10 cellular contexts compared by ENCODE assay signal in the genomic region with DNA sequence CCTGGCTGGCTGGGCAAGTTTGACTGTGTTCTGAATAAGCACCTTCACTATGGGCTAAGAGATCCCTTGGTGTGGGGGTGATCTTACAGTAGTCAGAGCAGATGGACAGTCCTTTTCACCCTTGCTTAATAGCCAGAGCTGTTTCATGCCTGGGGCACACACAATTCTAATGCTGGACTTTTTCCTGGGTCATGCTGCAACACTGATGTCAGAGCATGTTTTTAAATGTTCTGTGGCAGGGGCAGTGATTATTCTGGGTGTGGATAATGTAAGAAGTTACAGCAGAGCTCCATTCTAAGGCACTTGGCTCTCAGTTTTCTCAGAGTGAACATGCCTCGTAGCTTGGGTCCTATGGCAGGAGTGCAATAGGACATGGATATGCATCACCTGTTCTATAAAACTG. TPM values are rescaled to one million over a fixed set of nuclear protein-coding genes. Genes with fewer than 3 reads are reported as not detected.
DNase-seq lines count a peak whose midpoint lies in the region; ATAC-seq and TF ChIP-seq lines count a peak whose summit lies in the region.
"Had no signal": no experiment of that assay in that cellular context is flagged by ENCODE, and none has a peak within 500 bp of the region (broad histone marks: within the 10 kb centered on the region; RNA-seq: fewer than 3 reads in every experiment).

No MANE protein-coding gene starts in this region.

- peak overlapping the region; percentile 99 for H3K27ac Mint-ChIP-seq in activated CD4-positive, alpha-beta T cell treated with anti-CD3 and anti-CD28 coated beads for 36 hours
- peak overlapping the region; percentile 41 for H3K27ac Mint-ChIP-seq in activated B cell treated with CpG ODN at 0.5 μM for 24 hours
- H3K27ac Mint-ChIP-seq in stimulated activated naive B cell treated with anti-CD40 and anti-IgM and Interleukin-4, amounts not matched to agents 10 μg/mL and 1 μg/mL and 100 μg/mL, for 72 hours, result peak overlapping the region; percentile 100

- peaks cover 87% of the 10 kb centered on the region for H3K36me3 Mint-ChIP-seq in activated CD4-positive, alpha-beta T cell treated with anti-CD3 and anti-CD28 coated beads for 36 hours (ENCODE audit: low read depth)
- peaks cover 84% of the 10 kb centered on the region for H3K36me3 Mint-ChIP-seq in activated B cell treated with CpG ODN at 0.5 μM for 24 hours (ENCODE audit: low read depth)
- peaks cover 79 to 96% of the 10 kb centered on the region in 2 donors for H3K36me3 Mint-ChIP-seq in stimulated activated naive B cell treated with anti-CD40 and anti-IgM and Interleukin-4, amounts not matched to agents 10 μg/mL and 1 μg/mL and 100 μg/mL, for 72 hours

- POLR2A ChIA-PET in activated CD4-positive, alpha-beta T cell treated with anti-CD3 and anti-CD28 coated beads for 36 hours (lab: Charles Lee), result interaction anchor here (0.7 to 1.0 kb wide), 6 partner anchors 8 to 292 kb away, joined by 3 to 7 read pairs (median 3); a partner anchor contains a TSS
- POLR2A ChIA-PET in activated B cell treated with CpG ODN at 0.5 μM for 24 hours (lab: Charles Lee), result interaction anchor here (4.7 to 7.9 kb wide), 3 partner anchors 9 to 112 kb away, joined by 24 to 131 read pairs (median 57); a partner anchor contains a TSS

- H3K9me3 Mint-ChIP-seq in activated CD4-positive, alpha-beta T cell treated with anti-CD3 and anti-CD28 coated beads for 36 hours (ENCODE audit: low read depth), result no peaks in the 10 kb centered on the region
- H3K9me3 Mint-ChIP-seq in activated B cell treated with CpG ODN at 0.5 μM for 24 hours, result no peaks in the 10 kb centered on the region
- peaks cover 1 to 3% of the 10 kb centered on the region in 2 donors for H3K9me3 Mint-ChIP-seq in stimulated activated naive B cell treated with anti-CD40 and anti-IgM and Interleukin-4, amounts not matched to agents 10 μg/mL and 1 μg/mL and 100 μg/mL, for 72 hours

- CTCF ChIA-PET in activated CD4-positive, alpha-beta T cell treated with anti-CD3 and anti-CD28 coated beads for 36 hours (lab: Charles Lee), result interaction anchor here (1.0 to 1.8 kb wide), 3 partner anchors 8 to 178 kb away, joined by 4 to 10 read pairs (median 9); a partner anchor contains a TSS
- CTCF ChIA-PET in activated B cell treated with CpG ODN at 0.5 μM for 24 hours (lab: Charles Lee), result interaction anchor here (0.7 kb wide), 1 partner anchor 14 kb away, joined by 3 read pairs; no protein-coding TSS in a partner anchor

- H3K4me3 ChIP-seq in fibroblast of villous mesenchyme (ENCODE audit: low read depth, low read length), result peak overlapping the region; percentile 95

- TF ChIP-seq CTCF in activated B cell treated with CpG ODN at 0.5 μM for 24 hours (IDR thresholded peaks at IDR 0.05) (no peak), fibroblast of villous mesenchyme (IDR thresholded peaks at IDR 0.05; ENCODE audit: insufficient read depth, low read depth, low read length) (no peak)

- peak overlapping the region; percentile 94 for H3K4me3 Mint-ChIP-seq in activated CD4-positive, alpha-beta T cell treated with anti-CD3 and anti-CD28 coated beads for 36 hours
- H3K4me3 Mint-ChIP-seq in activated B cell treated with CpG ODN at 0.5 μM for 24 hours, result peak overlapping the region; percentile 98
- peak overlapping the region; percentile 98 to 99 for H3K4me3 Mint-ChIP-seq in stimulated activated naive B cell treated with anti-CD40 and anti-IgM and Interleukin-4, amounts not matched to agents 10 μg/mL and 1 μg/mL and 100 μg/mL, for 72 hours

- intact Hi-C loops in activated CD4-positive, alpha-beta T cell treated with anti-CD3 and anti-CD28 coated beads for 36 hours (cut with DNase I, micrococcal nuclease), result loop anchor here (10.0 kb wide), 2 partner anchors 531 to 579 kb away; a partner anchor contains a TSS
- intact Hi-C loops in activated B cell treated with CpG ODN at 0.5 μM for 24 hours (cut with micrococcal nuclease), result no loop called here

- ATAC-seq in activated CD4-positive, alpha-beta T cell treated with anti-CD3 and anti-CD28 coated beads for 36 hours, result no peak
- no peak for ATAC-seq in activated B cell treated with CpG ODN at 0.5 μM for 24 hours (ENCODE audit: low read depth)
- no peak for ATAC-seq in stimulated activated naive B cell treated with anti-CD40 and anti-IgM and Interleukin-4, amounts not matched to agents 10 μg/mL and 1 μg/mL and 100 μg/mL, for 72 hours (replicated peaks)
- ATAC-seq: heart right ventricle had no signal

- H3K27me3 Mint-ChIP-seq in activated CD4-positive, alpha-beta T cell treated with anti-CD3 and anti-CD28 coated beads for 36 hours, result no peaks in the 10 kb centered on the region
- no peaks in the 10 kb centered on the region for H3K27me3 Mint-ChIP-seq in activated B cell treated with CpG ODN at 0.5 μM for 24 hours
- peaks cover 5 to 7% of the 10 kb centered on the region in 2 donors for H3K27me3 Mint-ChIP-seq in stimulated activated naive B cell treated with anti-CD40 and anti-IgM and Interleukin-4, amounts not matched to agents 10 μg/mL and 1 μg/mL and 100 μg/mL, for 72 hours

- no peak for DNase-seq in activated CD4-positive, alpha-beta T cell treated with anti-CD3 and anti-CD28 coated beads for 36 hours
- DNase-seq in activated CD4-positive, alpha-beta T cell treated with anti-CD3 and anti-CD28 coated beads, Interleukin-2, amount 50 U/mL, for 4 hours, result no peak
- DNase-seq in activated B cell treated with CpG ODN at 0.5 μM for 24 hours (no peak), fibroblast of villous mesenchyme (ENCODE audit: low read depth) (no peak), GM19240 (ENCODE audit: insufficient read length, low spot score) (no peak), COR-L47 (lab: John Stamatoyannopoulos, UW) (no peak), mucosa of gallbladder (ENCODE audit: low spot score) (no peak)
- DNase-seq in stimulated activated naive B cell treated with anti-CD40 and anti-IgM and Interleukin-4, amounts not matched to agents 10 μg/mL and 1 μg/mL and 100 μg/mL, for 72 hours, result no peak
- DNase-seq: heart right ventricle, NCI-H524 had no signal

- H3K4me1 Mint-ChIP-seq in activated CD4-positive, alpha-beta T cell treated with anti-CD3 and anti-CD28 coated beads for 36 hours, result peaks cover 75% of the 10 kb centered on the region
- H3K4me1 Mint-ChIP-seq in activated B cell treated with CpG ODN at 0.5 μM for 24 hours, result peaks cover 75% of the 10 kb centered on the region
- H3K4me1 Mint-ChIP-seq in stimulated activated naive B cell treated with anti-CD40 and anti-IgM and Interleukin-4, amounts not matched to agents 10 μg/mL and 1 μg/mL and 100 μg/mL, for 72 hours, result peaks cover 48 to 90% of the 10 kb centered on the region in 2 donors

RNA-seq across cellular contexts. Expression of a gene that starts 4.0 kb away (rescaled TPM):
- 10 to 100 TPM in 1 of 2 experiments, 1 to 10 TPM in 1; 9.2 to 13.7 TPM for total RNA-seq in activated CD4-positive, alpha-beta T cell treated with anti-CD3 and anti-CD28 coated beads for 36 hours
- 7.2 and 7.8 TPM in 2 replicates for total RNA-seq in activated B cell treated with CpG ODN at 0.5 μM for 24 hours
- total RNA-seq in fibroblast of villous mesenchyme, result 9.1 and 9.7 TPM in 2 replicates
- 75.3 TPM for total RNA-seq in mucosa of gallbladder

RNA-seq across cellular contexts. Expression of a gene that starts 8.2 kb away (rescaled TPM):
- total RNA-seq in activated CD4-positive, alpha-beta T cell treated with anti-CD3 and anti-CD28 coated beads for 36 hours, result 10 to 100 TPM; 51.7 to 77.0 TPM
- total RNA-seq in activated B cell treated with CpG ODN at 0.5 μM for 24 hours (50.7 and 58.9 TPM in 2 replicates), fibroblast of villous mesenchyme (70.5 and 101 TPM in 2 replicates), mucosa of gallbladder (76.4 TPM)

RNA-seq across cellular contexts. Expression of a gene that starts 13.8 kb away (rescaled TPM):
- total RNA-seq in activated CD4-positive, alpha-beta T cell treated with anti-CD3 and anti-CD28 coated beads for 36 hours, result 10 to 100 TPM; 59.0 to 78.9 TPM
- total RNA-seq in activated B cell treated with CpG ODN at 0.5 μM for 24 hours (49.6 and 55.8 TPM in 2 replicates), fibroblast of villous mesenchyme (69.9 and 75.1 TPM in 2 replicates), mucosa of gallbladder (46.6 TPM)

RNA-seq across cellular contexts. Expression of a gene that starts 14.4 kb away (rescaled TPM):
- total RNA-seq in activated CD4-positive, alpha-beta T cell treated with anti-CD3 and anti-CD28 coated beads for 36 hours, result under 1 TPM in 1 of 2 experiments, not detected in 1; 0.16 TPM
- 0.24 and 0.64 TPM in 2 replicates for total RNA-seq in activated B cell treated with CpG ODN at 0.5 μM for 24 hours
- total RNA-seq in fibroblast of villous mesenchyme, result under 0.01 and 0.64 TPM in 2 replicates
- total RNA-seq in mucosa of gallbladder, result 3.1 TPM

RNA-seq across cellular contexts. Expression of a gene that starts 16.9 kb away (rescaled TPM):
- 1 to 10 TPM; 1.8 to 2.5 TPM for total RNA-seq in activated CD4-positive, alpha-beta T cell treated with anti-CD3 and anti-CD28 coated beads for 36 hours
- total RNA-seq in activated B cell treated with CpG ODN at 0.5 μM for 24 hours, result 14.4 and 15.3 TPM in 2 replicates
- 0.43 and 0.64 TPM in 2 replicates for total RNA-seq in fibroblast of villous mesenchyme
- 120 TPM for total RNA-seq in mucosa of gallbladder

Comparison
In these comparisons a context has a peak if more than half of its experiments do, and no peak if none do; other contexts are left out.
1. H3K27ac Mint-ChIP-seq: peak in every context shown above with its lines; median percentile 100 in stimulated activated naive B cell treated with anti-CD40 and anti-IgM and Interleukin-4, amounts not matched to agents 10 μg/mL and 1 μg/mL and 100 μg/mL, for 72 hours; 99 in activated CD4-positive, alpha-beta T cell treated with anti-CD3 and anti-CD28 coated beads for 36 hours; 41 in activated B cell treated with CpG ODN at 0.5 μM for 24 hours.